In the genomic region with DNA sequence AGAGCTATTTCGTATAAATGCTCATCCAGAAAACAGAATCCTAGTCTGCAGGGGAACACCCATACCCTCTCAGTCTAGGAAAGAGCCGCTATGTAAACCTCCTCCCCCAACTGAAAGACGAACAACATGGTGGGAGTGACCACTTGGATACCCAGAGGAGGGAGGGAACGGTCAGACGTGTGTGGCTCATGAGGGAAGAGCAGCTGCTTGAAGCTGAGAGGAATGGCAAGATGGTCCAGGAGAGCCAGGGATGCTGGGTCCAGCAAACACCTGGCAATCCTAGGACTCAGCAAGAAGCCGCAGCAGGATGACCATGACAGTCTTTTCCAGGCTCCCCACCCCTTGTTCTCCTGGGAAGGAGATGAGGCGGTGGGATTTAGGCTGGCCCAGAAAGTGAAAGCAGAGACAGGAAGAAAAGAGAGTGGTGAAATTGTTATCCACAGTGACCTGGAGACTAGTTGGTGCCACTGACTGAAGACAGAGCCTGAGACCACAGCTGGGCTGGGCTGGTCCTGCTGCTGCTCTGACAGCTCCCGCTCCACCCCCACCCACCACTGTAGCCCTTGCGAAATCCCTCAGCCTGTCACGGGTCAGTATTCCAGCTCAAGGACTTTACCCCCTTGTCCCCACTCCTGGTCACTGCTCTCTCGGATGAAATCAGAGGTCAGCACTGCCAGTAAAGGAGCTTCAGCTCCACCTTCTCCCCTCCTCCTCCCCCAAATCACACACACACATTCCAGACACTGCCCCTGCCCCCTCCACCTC, we compare ENCODE assay signal across 9 cellular contexts. TPM values are rescaled to one million over a fixed set of nuclear protein-coding genes. Genes with fewer than 3 reads are reported as not detected.
DNase-seq lines count a peak whose midpoint lies in the region; ATAC-seq and TF ChIP-seq lines count a peak whose summit lies in the region.
"Had no signal": no experiment of that assay in that cellular context is flagged by ENCODE, and none has a peak within 500 bp of the region (broad histone marks: within the 10 kb centered on the region; RNA-seq: fewer than 3 reads in every experiment).

No MANE protein-coding gene starts in this region.

- H3K9me3 ChIP-seq in WERI-Rb-1 (ENCODE audit: severe bottlenecking) (peaks cover 4% of the 10 kb centered on the region), trophoblast cell (ENCODE audit: insufficient read depth, low read depth, low read length) (no peaks in the 10 kb centered on the region)

- H3K14ac ChIP-seq in trophoblast cell (ENCODE audit: low read length) = no peak overlapping the region

- TF ChIP-seq CTCF in WERI-Rb-1 (IDR thresholded peaks at IDR 0.05; ENCODE audit: low read depth, low read length) = no peak

- peak overlapping the region; percentile 94 for H3K27ac ChIP-seq in WERI-Rb-1
- H3K27ac ChIP-seq in trophoblast cell (ENCODE audit: low read depth, low read length) = no peak overlapping the region
- H3K27ac ChIP-seq: HL-60 had no signal

- H3K79me2 ChIP-seq in trophoblast cell (ENCODE audit: control insufficient read depth, insufficient read depth, low read length, poor library complexity) = peaks cover 18% of the 10 kb centered on the region

- H4K8ac ChIP-seq in trophoblast cell (ENCODE audit: low read depth, low read length) = no peak overlapping the region

- H3K4me2 ChIP-seq in trophoblast cell (ENCODE audit: low read length) = peak overlapping the region; percentile 8

- no peak overlapping the region for H4K91ac ChIP-seq in trophoblast cell (ENCODE audit: low read depth, low read length)

- no peak overlapping the region for H2BK5ac ChIP-seq in trophoblast cell (ENCODE audit: low read depth, low read length, poor library complexity)

- H3K9ac ChIP-seq in trophoblast cell (ENCODE audit: low read length) = no peak overlapping the region

- no peak overlapping the region for H2AK5ac ChIP-seq in trophoblast cell (ENCODE audit: low read length)

- no peak overlapping the region for H3K23ac ChIP-seq in trophoblast cell (ENCODE audit: low read length)

- H4K12ac ChIP-seq in trophoblast cell (ENCODE audit: low read depth, low read length) = no peak overlapping the region

- DNase-seq in D341Med (ENCODE audit: low spot score) (peak; percentile 37), WERI-Rb-1 (peak; percentile 85), globus pallidus (ENCODE audit: low spot score) (peak; percentile 59), trophoblast cell (peak in 1 of 2 donors; percentile 10), germinal center (ENCODE audit: low spot score) (no peak), COLO829 (ENCODE audit: low spot score) (no peak), NCI-H1048 (lab: John Stamatoyannopoulos, UW) (no peak)

- H3K4me1 ChIP-seq in trophoblast cell (ENCODE audit: control insufficient read depth in 1 of 2, insufficient read depth in 2 of 2, low read length in 2 of 2) = peaks cover 30 to 32% of the 10 kb centered on the region in 2 experiments

- H2BK120ac ChIP-seq in trophoblast cell (ENCODE audit: insufficient read depth, low read length, poor library complexity) = no peak overlapping the region

- no peak overlapping the region for H2AFZ ChIP-seq in trophoblast cell (ENCODE audit: insufficient read depth, low read length, poor library complexity)

- peaks cover 10% of the 10 kb centered on the region for H3K79me1 ChIP-seq in trophoblast cell (ENCODE audit: low read length)

- no peak for ATAC-seq in GM19023 (IDR thresholded peaks at IDR 0.05; ENCODE audit: unreplicated experiment)

- H3K36me3 ChIP-seq in WERI-Rb-1 (peaks cover 69% of the 10 kb centered on the region), trophoblast cell (ENCODE audit: control insufficient read depth in 1 of 2, insufficient read depth in 2 of 2, low read length in 2 of 2) (peaks cover 27 to 30% of the 10 kb centered on the region in 2 experiments)

- peak overlapping the region; percentile 51 for H3K18ac ChIP-seq in trophoblast cell (ENCODE audit: low read length)

- peak overlapping the region; percentile 47 for H3K4ac ChIP-seq in trophoblast cell (ENCODE audit: low read depth, low read length)

- no peak overlapping the region for H2BK12ac ChIP-seq in trophoblast cell (ENCODE audit: low read length)

- H3K4me3 ChIP-seq in WERI-Rb-1 (ENCODE audit: low read depth, low read length) (no peak overlapping the region), trophoblast cell (ENCODE audit: low read depth, low read length) (no peak overlapping the region)

- no CpG with 5 or more reads among the region's 11 CpGs for WGBS in trophoblast cell (ENCODE audit: extremely low coverage, insufficient coverage, insufficient read length)

- no peaks in the 10 kb centered on the region for H3K27me3 ChIP-seq in WERI-Rb-1 (ENCODE audit: insufficient read depth, low read depth, severe bottlenecking)
- no peaks in the 10 kb centered on the region for H3K27me3 ChIP-seq in trophoblast cell (ENCODE audit: insufficient read depth, low read length)

RNA-seq across cellular contexts. Expression of a gene that starts 3.6 kb away (rescaled TPM):
- polyA plus RNA-seq in trophoblast cell (2013) = 83.6 and 85.3 TPM in 2 replicates

RNA-seq across cellular contexts. Expression of a gene that starts 11.1 kb away (rescaled TPM):
- polyA plus RNA-seq in trophoblast cell (2013) = 2.4 and 2.7 TPM in 2 replicates

RNA-seq across cellular contexts. Expression of a gene that starts 35.7 kb away (rescaled TPM):
- 2.8 and 3.1 TPM in 2 replicates for polyA plus RNA-seq in trophoblast cell (2013)

RNA-seq across cellular contexts. Expression of a gene that starts 37.2 kb away (rescaled TPM):
- 16.3 and 16.9 TPM in 2 replicates for polyA plus RNA-seq in trophoblast cell (2013)

RNA-seq across cellular contexts. Expression of a gene that starts 44.8 kb away (rescaled TPM):
- polyA plus RNA-seq in trophoblast cell (2013) = 21.2 and 23.1 TPM in 2 replicates

Comparison
In these comparisons a context has a peak if more than half of its experiments do, and no peak if none do; other contexts are left out.
1. DNase-seq: peak in D341Med (single experiment), WERI-Rb-1 (single experiment) and globus pallidus (single experiment); none in germinal center (single experiment), COLO829 (single experiment) and NCI-H1048 (single experiment).